ENCODE assay signal across 9 cellular contexts in genomic region chr3:149752788-149753136, GRCh38. TPM values are rescaled to one million over a fixed set of nuclear protein-coding genes. Genes with fewer than 3 reads are reported as not detected.
DNase-seq lines count a peak whose midpoint lies in the region; ATAC-seq and TF ChIP-seq lines count a peak whose summit lies in the region.
"Had no signal": no experiment of that assay in that cellular context is flagged by ENCODE, and none has a peak within 500 bp of the region (broad histone marks: within the 10 kb centered on the region; RNA-seq: fewer than 3 reads in every experiment).

No MANE protein-coding gene starts in this region.

- H3K27ac ChIP-seq in iPS-18a (ENCODE audit: low read length) (no peak overlapping the region), thoracic aorta (peak overlapping the region; percentile 58 to 72)

- H3K27me3 Mint-ChIP-seq in activated CD4-positive, alpha-beta T cell treated with anti-CD3 and anti-CD28 coated beads, Interleukin-2, amount 10 ng/mL, durations not matched to agents 24 days and 14 days: peaks cover 3% of the 10 kb centered on the region
- H3K27me3 Mint-ChIP-seq in activated CD4-positive, alpha-beta memory T cell treated with anti-CD3 and anti-CD28 coated beads for 36 hours: no peaks in the 10 kb centered on the region

- H3K4me1 Mint-ChIP-seq in activated CD4-positive, alpha-beta T cell treated with anti-CD3 and anti-CD28 coated beads, Interleukin-2, amount 10 ng/mL, durations not matched to agents 24 days and 14 days: peaks cover 13% of the 10 kb centered on the region
- peaks cover 22% of the 10 kb centered on the region for H3K4me1 Mint-ChIP-seq in activated CD4-positive, alpha-beta memory T cell treated with anti-CD3 and anti-CD28 coated beads for 36 hours (ENCODE audit: low read depth)

- no peak for DNase-seq in activated CD4-positive, alpha-beta T cell treated with anti-CD3 and anti-CD28 coated beads, Interleukin-2, amount 10 ng/mL, durations not matched to agents 24 days and 14 days
- DNase-seq in activated CD4-positive, alpha-beta T cell treated with anti-CD3 and anti-CD28 coated beads, Interleukin-2, amount 50 U/mL, for 48 hours: no peak
- DNase-seq in activated CD4-positive, alpha-beta memory T cell treated with anti-CD3 and anti-CD28 coated beads for 36 hours: no peak
- DNase-seq in thoracic aorta (ENCODE audit: low spot score): no peak
- DNase-seq in NCI-H2196 (lab: John Stamatoyannopoulos, UW; ENCODE audit: unreplicated experiment): no peak
- no peak for DNase-seq in NCI-H2227 (lab: John Stamatoyannopoulos, UW; ENCODE audit: unreplicated experiment)

- H3K27ac Mint-ChIP-seq in activated CD4-positive, alpha-beta T cell treated with anti-CD3 and anti-CD28 coated beads, Interleukin-2, amount 10 ng/mL, durations not matched to agents 24 days and 14 days: peak overlapping the region; percentile 86
- peak overlapping the region; percentile 87 for H3K27ac Mint-ChIP-seq in activated CD4-positive, alpha-beta memory T cell treated with anti-CD3 and anti-CD28 coated beads for 36 hours

- no peak for ATAC-seq in thoracic aorta (ENCODE audit: insufficient number of reproducible peaks, low FRiP score, low read depth)
- ATAC-seq in GM21423 (IDR thresholded peaks at IDR 0.05; ENCODE audit: unreplicated experiment): no peak

- H3K4me1 ChIP-seq in iPS-18a (ENCODE audit: control insufficient read depth, low read depth, low read length) (peaks cover 2% of the 10 kb centered on the region), thoracic aorta (ENCODE audit: control insufficient read depth in 1 of 2, low read depth in 2 of 2) (peaks cover 9 to 22% of the 10 kb centered on the region in 2 donors)

- CTCF ChIA-PET in activated CD4-positive, alpha-beta memory T cell treated with anti-CD3 and anti-CD28 coated beads for 36 hours (lab: Charles Lee): interaction anchor here (0.7 to 3.0 kb wide), 14 partner anchors 8 to 795 kb away, joined by 3 to 29 read pairs (median 5); partner anchors contain the start of gene WWTR1

- H3K4me3 ChIP-seq in iPS-18a (ENCODE audit: low read length) (peak overlapping the region; percentile 98), thoracic aorta (peak overlapping the region; percentile 96)

- peaks cover 22% of the 10 kb centered on the region for H3K36me3 ChIP-seq in iPS-18a (ENCODE audit: control insufficient read depth, low read depth, low read length)
- H3K36me3 ChIP-seq in thoracic aorta: peaks cover 3% of the 10 kb centered on the region

- H3K4me3 Mint-ChIP-seq in activated CD4-positive, alpha-beta T cell treated with anti-CD3 and anti-CD28 coated beads, Interleukin-2, amount 10 ng/mL, durations not matched to agents 24 days and 14 days: peak overlapping the region; percentile 96
- H3K4me3 Mint-ChIP-seq in activated CD4-positive, alpha-beta memory T cell treated with anti-CD3 and anti-CD28 coated beads for 36 hours: peak overlapping the region; percentile 90

- no peaks in the 10 kb centered on the region for H3K9me3 Mint-ChIP-seq in activated CD4-positive, alpha-beta T cell treated with anti-CD3 and anti-CD28 coated beads, Interleukin-2, amount 10 ng/mL, durations not matched to agents 24 days and 14 days
- no peaks in the 10 kb centered on the region for H3K9me3 Mint-ChIP-seq in activated CD4-positive, alpha-beta memory T cell treated with anti-CD3 and anti-CD28 coated beads for 36 hours

- peak overlapping the region; percentile 84 for H3K9ac ChIP-seq in iPS-18a (ENCODE audit: low read length)

- intact Hi-C loops in activated CD4-positive, alpha-beta T cell treated with anti-CD3 and anti-CD28 coated beads, Interleukin-2, amount 10 ng/mL, durations not matched to agents 24 days and 14 days (cut with micrococcal nuclease): loop anchor here (1.0 to 2.0 kb wide), 4 partner anchors 60 to 656 kb away; partner anchors contain the start of genes TSC22D2 and WWTR1
- intact Hi-C loops in activated CD4-positive, alpha-beta memory T cell treated with anti-CD3 and anti-CD28 coated beads for 36 hours (cut with micrococcal nuclease): loop anchor here (1.0 to 2.0 kb wide), 7 partner anchors 50 to 245 kb away; partner anchors contain the start of gene RNF13

- H3K36me3 Mint-ChIP-seq in activated CD4-positive, alpha-beta T cell treated with anti-CD3 and anti-CD28 coated beads, Interleukin-2, amount 10 ng/mL, durations not matched to agents 24 days and 14 days (ENCODE audit: low read depth): peaks cover 20% of the 10 kb centered on the region
- H3K36me3 Mint-ChIP-seq in activated CD4-positive, alpha-beta memory T cell treated with anti-CD3 and anti-CD28 coated beads for 36 hours: peaks cover 18% of the 10 kb centered on the region

- H3K9me3 ChIP-seq in iPS-18a (ENCODE audit: control insufficient read depth, low read depth, low read length) (no peaks in the 10 kb centered on the region), thoracic aorta (no peaks in the 10 kb centered on the region)

- POLR2A ChIA-PET in activated CD4-positive, alpha-beta memory T cell treated with anti-CD3 and anti-CD28 coated beads for 36 hours (lab: Charles Lee): interaction anchor here (0.8 to 1.1 kb wide), 2 partner anchors 10 to 117 kb away, joined by 3 read pairs; no protein-coding TSS in a partner anchor

- no peak for TF ChIP-seq CTCF in thoracic aorta (IDR thresholded peaks at IDR 0.05)

- H3K27me3 ChIP-seq in iPS-18a (ENCODE audit: control insufficient read depth, insufficient read depth, low read length): no peaks in the 10 kb centered on the region
- H3K27me3 ChIP-seq in thoracic aorta (replicated peaks; ENCODE audit: insufficient read depth): no peaks in the 10 kb centered on the region

RNA-seq across cellular contexts. Expression of gene COMMD2, which starts 0.5 kb away (rescaled TPM):
- 42.1 and 44.2 TPM in 2 replicates for total RNA-seq in activated CD4-positive, alpha-beta T cell treated with anti-CD3 and anti-CD28 coated beads, Interleukin-2, amount 10 ng/mL, durations not matched to agents 24 days and 14 days
- total RNA-seq in activated CD4-positive, alpha-beta memory T cell treated with anti-CD3 and anti-CD28 coated beads for 36 hours: 10 to 100 TPM; 28.4 to 34.4 TPM
- 10 to 100 TPM; 11.4 to 20.5 TPM for total RNA-seq in thoracic aorta

RNA-seq across cellular contexts. Expression of gene ANKUB1, which starts 39.6 kb away (rescaled TPM):
- total RNA-seq in activated CD4-positive, alpha-beta T cell treated with anti-CD3 and anti-CD28 coated beads, Interleukin-2, amount 10 ng/mL, durations not matched to agents 24 days and 14 days: not detected in 2 replicates
- not detected for total RNA-seq in activated CD4-positive, alpha-beta memory T cell treated with anti-CD3 and anti-CD28 coated beads for 36 hours
- total RNA-seq in thoracic aorta: under 1 TPM in 1 of 2 donors, not detected in 1; 0.81 TPM
- total RNA-seq: Daoy had no signal
